2 cellular contexts compared by ENCODE assay signal in genomic region chr17:43805117-43805516, GRCh38.
TF ChIP-seq lines count a peak whose summit lies in the region.

No MANE protein-coding gene starts in this region.

TF ChIP-seq in A549, 52 proteins besides CTCF, POLR2A, EP300 and RAD21:
- TF ChIP-seq JUNB (IDR thresholded peaks at IDR 0.05) (no peak), FOXS1 (CRISPR knock-in tag; IDR thresholded peaks at IDR 0.05) (no peak)

TF ChIP-seq in GM23338, 12 proteins besides CTCF, POLR2A, EP300 and RAD21:
- TF ChIP-seq ZNF462 (CRISPR knock-in tag; IDR thresholded peaks at IDR 0.05) (no peak), STAT1 (IDR thresholded peaks at IDR 0.05; ENCODE audit: unreplicated experiment) (no peak), NANOG (IDR thresholded peaks at IDR 0.05; ENCODE audit: borderline replicate concordance) (no peak), ETS1 (IDR thresholded peaks at IDR 0.05) (no peak), ZNF114 (CRISPR knock-in tag; IDR thresholded peaks at IDR 0.05) (no peak), POLR2AphosphoS5 (IDR thresholded peaks at IDR 0.05; ENCODE audit: low read depth) (no peak), EZH2 (IDR thresholded peaks at IDR 0.05; ENCODE audit: low read depth, unreplicated experiment) (no peak), REST (IDR thresholded peaks at IDR 0.05; ENCODE audit: unreplicated experiment) (no peak), ZNF331 (CRISPR knock-in tag; IDR thresholded peaks at IDR 0.05; ENCODE audit: low read depth) (no peak), CREB1 (CRISPR knock-in tag; IDR thresholded peaks at IDR 0.05; ENCODE audit: low read depth) (no peak), JUNB (IDR thresholded peaks at IDR 0.05; ENCODE audit: unreplicated experiment) (no peak), EZH2phosphoT487 (IDR thresholded peaks at IDR 0.05; ENCODE audit: unreplicated experiment) (no peak)
TF ChIP-seq in GM23338: peak in this region for 0.
